In genomic region chr1:75723989-75724471, GRCh38 we compare ENCODE assay signal across 1 cellular context.
TF ChIP-seq lines count a peak whose summit lies in the region.

No MANE protein-coding gene starts in this region.

TF ChIP-seq in endothelial cell of umbilical vein, 7 proteins besides CTCF, POLR2A, EP300 and RAD21 (continued from another document):
- TF ChIP-seq GATA2 (IDR thresholded peaks at IDR 0.05; ENCODE audit: insufficient read depth, insufficient read length, low read depth, low read length) (no peak), MYC (IDR thresholded peaks at IDR 0.05; ENCODE audit: low read depth, low read length) (no peak), JUN (IDR thresholded peaks at IDR 0.05; ENCODE audit: borderline replicate concordance, insufficient read depth, insufficient read length, low read depth) (no peak)
